In genomic region chr5:111372799-111373198, GRCh38 we compare ENCODE assay signal across 24 cellular contexts.
A peak's percentile ranks its signal among the peaks of the same experiment; 100 is the strongest.
DNase-seq lines count a peak whose midpoint lies in the region; ATAC-seq, FAIRE-seq and TF ChIP-seq lines count a peak whose summit lies in the region.
"Had no signal": no experiment of that assay in that cellular context is flagged by ENCODE, and none has a peak within 500 bp of the region (broad histone marks: within the 10 kb centered on the region; RNA-seq: fewer than 3 reads in every experiment).

No MANE protein-coding gene starts in this region.

- no peak overlapping the region for H2BK20ac ChIP-seq in IMR-90 (ENCODE audit: low read depth, low read length)

- no peaks in the 10 kb centered on the region for H3K27me3 Mint-ChIP-seq in progenitor cell of endocrine pancreas
- H3K27me3 Mint-ChIP-seq in WTC11 (ENCODE audit: low read depth), result no peaks in the 10 kb centered on the region
- H3K27me3 Mint-ChIP-seq: CD4-positive, CD25-positive, alpha-beta regulatory T cell had no signal

- no peak overlapping the region for H3K23ac ChIP-seq in IMR-90 (ENCODE audit: low read depth, low read length)

- no peak overlapping the region for H3K4me3 ChIP-seq in HepG2 (replicated peaks in 1 of 3; ENCODE audit: insufficient read depth in 1 of 3, low read depth in 2 of 3, low read length in 3 of 3)
- no peak overlapping the region for H3K4me3 ChIP-seq in right lobe of liver
- no peak overlapping the region for H3K4me3 ChIP-seq in IMR-90 (ENCODE audit: insufficient read depth, low read depth, low read length)
- H3K4me3 ChIP-seq: BLaER1, GM12878 had no signal

- no peaks in the 10 kb centered on the region for H3K36me3 ChIP-seq in HepG2 (replicated peaks in 1 of 2; ENCODE audit: control insufficient read depth in 1 of 2, insufficient read depth in 2 of 2, low read length in 2 of 2)
- no peaks in the 10 kb centered on the region for H3K36me3 ChIP-seq in right lobe of liver
- H3K36me3 ChIP-seq in IMR-90 (ENCODE audit: control insufficient read depth, insufficient read depth, low read length), result no peaks in the 10 kb centered on the region
- H3K36me3 ChIP-seq: BLaER1 had no signal

- dilution Hi-C loops in IMR-90 (cut with HindIII; ENCODE audit: low sequenced_read_pairs, unreplicated experiment), result no loop called here

- no peak overlapping the region for H3K14ac ChIP-seq in IMR-90 (replicated peaks; ENCODE audit: low read depth, low read length)

- FAIRE-seq in HepG2 (lab: Jason Lieb, UNC), result no peak
- FAIRE-seq: GM12878, GM12892, GM18507 had no signal

- no peaks in the 10 kb centered on the region for H3K79me2 ChIP-seq in HepG2 (ENCODE audit: insufficient read depth, low read length)

- no peaks in the 10 kb centered on the region for H3K27me3 ChIP-seq in HepG2 (ENCODE audit: control insufficient read depth in 1 of 2, insufficient read depth in 2 of 2, low read length in 2 of 2)
- no peaks in the 10 kb centered on the region for H3K27me3 ChIP-seq in right lobe of liver
- no peaks in the 10 kb centered on the region for H3K27me3 ChIP-seq in IMR-90 (ENCODE audit: control insufficient read depth, insufficient read depth, low read length)
- H3K27me3 ChIP-seq: BE2C, BLaER1 had no signal

- no peak for TF ChIP-seq CTCF in HepG2 (CRISPR knock-in tag; IDR thresholded peaks at IDR 0.05)
- no peak for TF ChIP-seq CTCF in right lobe of liver (IDR thresholded peaks at IDR 0.05)
- TF ChIP-seq CTCF in IMR-90 (conservative IDR thresholded peaks at IDR 0.05; ENCODE audit: low read depth, low read length), result no peak
- TF ChIP-seq CTCF in progenitor cell of endocrine pancreas (IDR thresholded peaks at IDR 0.05; ENCODE audit: unreplicated experiment), result no peak
- TF ChIP-seq CTCF in WTC11 (IDR thresholded peaks at IDR 0.05), result no peak

- H2AK5ac ChIP-seq in IMR-90 (ENCODE audit: low read depth, low read length), result no peak overlapping the region

- no peak overlapping the region for H4K5ac ChIP-seq in IMR-90 (ENCODE audit: low read depth, low read length)

- no peak overlapping the region for H2BK120ac ChIP-seq in IMR-90 (ENCODE audit: low read depth, low read length)

- H3K79me1 ChIP-seq in IMR-90 (ENCODE audit: low read depth in 1 of 2, low read length in 2 of 2), result no peaks in the 10 kb centered on the region

- DNase-seq in HepG2 (ENCODE audit: low spot score) (no peak), right lobe of liver (no peak), IMR-90 (no peak), progenitor cell of endocrine pancreas (ENCODE audit: low spot score, unreplicated experiment) (no peak), WTC11 (ENCODE audit: low spot score) (no peak)
- DNase-seq: ACHN; BE2C; C1 segment of cervical spinal cord; CD4-positive, CD25-positive, alpha-beta regulatory T cell; CD8-positive, alpha-beta T cell; COR-L47; DMS 273 treated with DMSO at 0.1 percent for 48 hours; DMS153; DMS53; DMS79; DND-41; EL; GDM1 had no signal

- no peak overlapping the region for H3K4me3 Mint-ChIP-seq in progenitor cell of endocrine pancreas (ENCODE audit: low read depth)
- H3K4me3 Mint-ChIP-seq in WTC11, result no peak overlapping the region
- H3K4me3 Mint-ChIP-seq: CD14-positive monocyte; CD4-positive, CD25-positive, alpha-beta regulatory T cell; CD8-positive, alpha-beta T cell had no signal

- WGBS in HepG2 (ENCODE audit: low lambda C conversion rate), result 0% methylated on average over 1 of the region's 1 CpG
- WGBS in right lobe of liver (ENCODE audit: insufficient coverage, low coverage, low lambda C conversion rate, missing lambda C conversion rate), result 71% methylated on average over 1 of the region's 1 CpG
- no CpG with 5 or more reads among the region's 1 CpG for WGBS in IMR-90 (ENCODE audit: extremely low coverage in 2 of 2, insufficient read length in 1 of 2), 2 experiments

- H4K20me1 ChIP-seq in HepG2 (ENCODE audit: insufficient read depth, low read length) (no peaks in the 10 kb centered on the region), IMR-90 (ENCODE audit: insufficient read depth, low read length) (no peaks in the 10 kb centered on the region)
- H4K20me1 ChIP-seq: BLaER1 had no signal

- H3K9me1 ChIP-seq in IMR-90 (ENCODE audit: insufficient read depth, low read length), result no peaks in the 10 kb centered on the region

- H4K91ac ChIP-seq in IMR-90 (ENCODE audit: insufficient read depth, low read depth, low read length), result no peak overlapping the region

- ATAC-seq in HepG2 (no peak), right lobe of liver (no peak), IMR-90 (ENCODE audit: low read depth) (no peak), WTC11 (no peak)
- ATAC-seq: CD8-positive, alpha-beta T cell; GM12878 had no signal

- H3K9me3 ChIP-seq in HepG2 (ENCODE audit: low read length) (no peaks in the 10 kb centered on the region), right lobe of liver (no peaks in the 10 kb centered on the region), IMR-90 (ENCODE audit: control insufficient read depth, insufficient read depth, low read length) (no peaks in the 10 kb centered on the region)
- H3K9me3 ChIP-seq: BE2C, BLaER1 had no signal

- intact Hi-C loops in HepG2 (cut with micrococcal nuclease; ENCODE audit: unreplicated experiment), result no loop called here
- intact Hi-C loops in right lobe of liver (cut with DNase I), result no loop called here
- intact Hi-C loops in IMR-90 (cut with micrococcal nuclease), result no loop called here

- no peak for TF ChIP-seq POLR2A in HepG2 (IDR thresholded peaks at IDR 0.05; ENCODE audit: insufficient read depth in 1 of 2, low read depth in 2 of 2, low read length in 2 of 2)
- TF ChIP-seq POLR2A in right lobe of liver (IDR thresholded peaks at IDR 0.05), result no peak
- TF ChIP-seq POLR2A in IMR-90 (IDR thresholded peaks at IDR 0.05; ENCODE audit: low read depth, low read length), result no peak

- in situ Hi-C loops in HepG2 (cut with HindIII; ENCODE audit: extremely low pct_ligation_motif_present, low pct_unique_long_range_greater_than_20kb) (no loop called here), IMR-90 (cut with MboI; ENCODE audit: low sequenced_read_pairs) (no loop called here)

- no peak overlapping the region for H3K4ac ChIP-seq in IMR-90 (ENCODE audit: low read depth, low read length)

- H3K9ac ChIP-seq in HepG2 (ENCODE audit: insufficient read depth, low read depth, low read length), result no peak overlapping the region
- no peak overlapping the region for H3K9ac ChIP-seq in IMR-90 (ENCODE audit: low read depth, low read length)
- H3K9ac ChIP-seq: BLaER1 had no signal

- no peak for TF ChIP-seq RAD21 in HepG2 (CRISPR knock-in tag; IDR thresholded peaks at IDR 0.05)
- TF ChIP-seq RAD21 in IMR-90 (IDR thresholded peaks at IDR 0.05; ENCODE audit: low read length), result no peak

- H3K4me1 ChIP-seq in HepG2 (ENCODE audit: insufficient read depth, low read length) (no peaks in the 10 kb centered on the region), right lobe of liver (no peaks in the 10 kb centered on the region), IMR-90 (ENCODE audit: control insufficient read depth, insufficient read depth, low read length) (no peaks in the 10 kb centered on the region)
- H3K4me1 ChIP-seq: BLaER1 had no signal

- H3K27ac Mint-ChIP-seq in progenitor cell of endocrine pancreas (no peak overlapping the region), WTC11 (no peak overlapping the region)
- H3K27ac Mint-ChIP-seq: CD14-positive monocyte had no signal

- no peak overlapping the region for H2AK9ac ChIP-seq in IMR-90 (replicated peaks; ENCODE audit: low read depth, low read length, poor library complexity)

- H3K27ac ChIP-seq in HepG2 (ENCODE audit: extremely low read length, insufficient read depth, low read length) (no peak overlapping the region), right lobe of liver (no peak overlapping the region), IMR-90 (ENCODE audit: insufficient read depth, low read length) (no peak overlapping the region)
- H3K27ac ChIP-seq: 22Rv1, BLaER1 had no signal

- H4K8ac ChIP-seq in IMR-90 (ENCODE audit: low read depth in 2 of 2, low read length in 2 of 2), result no peak overlapping the region

- POLR2A ChIA-PET in HepG2 (lab: Yijun Ruan, JAX) (no interaction called here), IMR-90 (lab: Charles Lee; ENCODE audit: unreplicated experiment) (no interaction called here), WTC11 (lab: Charles Lee) (no interaction called here)

- no TSS peak for BruUV-seq in HepG2 (replicated peaks; lab: Mats Ljungman, UMichigan)
- BruUV-seq in IMR-90 (replicated peaks; lab: Mats Ljungman, UMichigan), result no TSS peak

- no peak overlapping the region for H2BK15ac ChIP-seq in IMR-90 (ENCODE audit: low read depth, low read length)

- H3K4me1 Mint-ChIP-seq in progenitor cell of endocrine pancreas (ENCODE audit: low read depth) (no peaks in the 10 kb centered on the region), WTC11 (peaks cover 3% of the 10 kb centered on the region; the same call in 1 of the 2 replicates)
- H3K4me1 Mint-ChIP-seq: CD14-positive monocyte had no signal

- no peak overlapping the region for H3K18ac ChIP-seq in IMR-90 (ENCODE audit: low read depth, low read length)

- no peak for TF ChIP-seq EP300 in HepG2 (IDR thresholded peaks at IDR 0.05; ENCODE audit: low read depth in 2 of 2, low read length in 2 of 2)
- TF ChIP-seq EP300 in HepG2 (CRISPR knock-in tag; IDR thresholded peaks at IDR 0.05; ENCODE audit: borderline replicate concordance), result no peak

- CTCF ChIA-PET in HepG2 (lab: Yijun Ruan, JAX; ENCODE audit: low intra/inter-chr PET ratio, low total read pairs), result no interaction called here
- CTCF ChIA-PET in IMR-90 (lab: Yijun Ruan, JAX), result interaction anchor here (0.6 kb wide), 1 partner anchor 785 kb away, joined by 3 read pairs; no protein-coding TSS in a partner anchor
- CTCF ChIA-PET in WTC11 (lab: Charles Lee), result no interaction called here

- H3K9me3 Mint-ChIP-seq in progenitor cell of endocrine pancreas (ENCODE audit: low read depth) (no peaks in the 10 kb centered on the region), WTC11 (no peaks in the 10 kb centered on the region)
- H3K9me3 Mint-ChIP-seq: CD8-positive, alpha-beta T cell had no signal

- H2AFZ ChIP-seq in HepG2 (ENCODE audit: low read length) (no peak overlapping the region), IMR-90 (replicated peaks; ENCODE audit: low read length, poor library complexity) (no peak overlapping the region)

- no peak overlapping the region for H3K56ac ChIP-seq in IMR-90 (ENCODE audit: extremely low read depth, insufficient read depth, low read length)

- H2BK5ac ChIP-seq in IMR-90 (ENCODE audit: low read depth, low read length, poor library complexity, severe bottlenecking), result no peak overlapping the region

- H3K4me2 ChIP-seq in HepG2 (ENCODE audit: low read depth, low read length) (no peak overlapping the region), IMR-90 (ENCODE audit: low read depth, low read length) (no peak overlapping the region)
- H3K4me2 ChIP-seq: BLaER1 had no signal

- H3K36me3 Mint-ChIP-seq in progenitor cell of endocrine pancreas (ENCODE audit: insufficient read depth), result no peaks in the 10 kb centered on the region
- H3K36me3 Mint-ChIP-seq in WTC11, result no peaks in the 10 kb centered on the region
- H3K36me3 Mint-ChIP-seq: CD14-positive monocyte had no signal

TF ChIP-seq in IMR-90, 13 proteins besides CTCF, POLR2A, EP300 and RAD21:
- no peak for TF ChIP-seq MAZ (IDR thresholded peaks at IDR 0.05; ENCODE audit: borderline replicate concordance, low read depth, low read length)
- peak; percentile 82 for TF ChIP-seq MAFK (IDR thresholded peaks at IDR 0.05; ENCODE audit: low read depth, low read length)

TF ChIP-seq in WTC11, 78 proteins besides CTCF, POLR2A, EP300 and RAD21 (continues in another document):
- TF ChIP-seq CREM (CRISPR knock-in tag; IDR thresholded peaks at IDR 0.05) (no peak), EMX1 (CRISPR knock-in tag; IDR thresholded peaks at IDR 0.05) (no peak)
